ENCODE assay signal across 2 cellular contexts in the genomic region with DNA sequence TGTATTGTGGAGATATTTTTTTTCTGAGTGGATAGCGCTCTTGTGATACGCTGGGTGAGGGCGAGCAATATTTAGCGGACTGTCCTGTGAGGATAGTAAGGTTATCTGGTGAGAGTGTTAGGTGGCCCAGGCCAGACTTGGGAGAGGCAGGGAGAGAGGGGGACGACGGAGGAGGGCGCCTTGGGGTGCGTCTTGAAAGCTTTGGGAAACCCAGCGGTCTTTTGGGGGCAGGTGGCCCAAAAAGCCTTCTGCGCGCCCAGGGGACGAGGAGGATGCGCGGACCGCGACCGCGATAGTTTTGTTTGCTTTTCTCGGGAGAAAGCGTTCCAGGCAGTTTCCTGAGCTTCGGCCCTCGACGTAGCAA.
TF ChIP-seq lines count a peak whose summit lies in the region.

No MANE protein-coding gene starts in this region.

TF ChIP-seq in SK-N-SH, 30 proteins besides CTCF, POLR2A, EP300 and RAD21 (continued from another document):
- TF ChIP-seq, protein P1, sequence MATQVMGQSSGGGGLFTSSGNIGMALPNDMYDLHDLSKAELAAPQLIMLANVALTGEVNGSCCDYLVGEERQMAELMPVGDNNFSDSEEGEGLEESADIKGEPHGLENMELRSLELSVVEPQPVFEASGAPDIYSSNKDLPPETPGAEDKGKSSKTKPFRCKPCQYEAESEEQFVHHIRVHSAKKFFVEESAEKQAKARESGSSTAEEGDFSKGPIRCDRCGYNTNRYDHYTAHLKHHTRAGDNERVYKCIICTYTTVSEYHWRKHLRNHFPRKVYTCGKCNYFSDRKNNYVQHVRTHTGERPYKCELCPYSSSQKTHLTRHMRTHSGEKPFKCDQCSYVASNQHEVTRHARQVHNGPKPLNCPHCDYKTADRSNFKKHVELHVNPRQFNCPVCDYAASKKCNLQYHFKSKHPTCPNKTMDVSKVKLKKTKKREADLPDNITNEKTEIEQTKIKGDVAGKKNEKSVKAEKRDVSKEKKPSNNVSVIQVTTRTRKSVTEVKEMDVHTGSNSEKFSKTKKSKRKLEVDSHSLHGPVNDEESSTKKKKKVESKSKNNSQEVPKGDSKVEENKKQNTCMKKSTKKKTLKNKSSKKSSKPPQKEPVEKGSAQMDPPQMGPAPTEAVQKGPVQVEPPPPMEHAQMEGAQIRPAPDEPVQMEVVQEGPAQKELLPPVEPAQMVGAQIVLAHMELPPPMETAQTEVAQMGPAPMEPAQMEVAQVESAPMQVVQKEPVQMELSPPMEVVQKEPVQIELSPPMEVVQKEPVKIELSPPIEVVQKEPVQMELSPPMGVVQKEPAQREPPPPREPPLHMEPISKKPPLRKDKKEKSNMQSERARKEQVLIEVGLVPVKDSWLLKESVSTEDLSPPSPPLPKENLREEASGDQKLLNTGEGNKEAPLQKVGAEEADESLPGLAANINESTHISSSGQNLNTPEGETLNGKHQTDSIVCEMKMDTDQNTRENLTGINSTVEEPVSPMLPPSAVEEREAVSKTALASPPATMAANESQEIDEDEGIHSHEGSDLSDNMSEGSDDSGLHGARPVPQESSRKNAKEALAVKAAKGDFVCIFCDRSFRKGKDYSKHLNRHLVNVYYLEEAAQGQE (IDR thresholded peaks at IDR 0.05; ENCODE audit: low read depth, low read length), result no peak

TF ChIP-seq in SK-N-SH treated with all-trans-retinoic acid at 6 μM for 48 hours, 23 proteins besides CTCF, POLR2A, EP300 and RAD21 (continued from another document):
- TF ChIP-seq, protein P2, sequence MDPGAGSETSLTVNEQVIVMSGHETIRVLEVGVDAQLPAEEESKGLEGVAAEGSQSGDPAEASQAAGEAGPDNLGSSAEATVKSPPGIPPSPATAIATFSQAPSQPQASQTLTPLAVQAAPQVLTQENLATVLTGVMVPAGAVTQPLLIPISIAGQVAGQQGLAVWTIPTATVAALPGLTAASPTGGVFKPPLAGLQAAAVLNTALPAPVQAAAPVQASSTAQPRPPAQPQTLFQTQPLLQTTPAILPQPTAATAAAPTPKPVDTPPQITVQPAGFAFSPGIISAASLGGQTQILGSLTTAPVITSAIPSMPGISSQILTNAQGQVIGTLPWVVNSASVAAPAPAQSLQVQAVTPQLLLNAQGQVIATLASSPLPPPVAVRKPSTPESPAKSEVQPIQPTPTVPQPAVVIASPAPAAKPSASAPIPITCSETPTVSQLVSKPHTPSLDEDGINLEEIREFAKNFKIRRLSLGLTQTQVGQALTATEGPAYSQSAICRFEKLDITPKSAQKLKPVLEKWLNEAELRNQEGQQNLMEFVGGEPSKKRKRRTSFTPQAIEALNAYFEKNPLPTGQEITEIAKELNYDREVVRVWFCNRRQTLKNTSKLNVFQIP (CRISPR knock-in tag; IDR thresholded peaks at IDR 0.05; ENCODE audit: borderline replicate concordance, low read depth), result no peak
- TF ChIP-seq ZFP3 (CRISPR knock-in tag; IDR thresholded peaks at IDR 0.05) (no peak), PPARA (CRISPR knock-in tag; IDR thresholded peaks at IDR 0.05; ENCODE audit: borderline replicate concordance) (no peak), ISL1 (CRISPR knock-in tag; IDR thresholded peaks at IDR 0.05) (no peak), TOX (CRISPR knock-in tag; IDR thresholded peaks at IDR 0.05; ENCODE audit: borderline replicate concordance) (no peak), ZFP30 (CRISPR knock-in tag; IDR thresholded peaks at IDR 0.05) (no peak), PATZ1 (CRISPR knock-in tag; IDR thresholded peaks at IDR 0.05; ENCODE audit: borderline replicate concordance) (no peak), ZNF70 (CRISPR knock-in tag; IDR thresholded peaks at IDR 0.05) (no peak), SNAI2 (CRISPR knock-in tag; IDR thresholded peaks at IDR 0.05) (no peak), ZC3H10 (CRISPR knock-in tag; IDR thresholded peaks at IDR 0.05) (no peak), ZNF8 (CRISPR knock-in tag; IDR thresholded peaks at IDR 0.05) (no peak), ESRRG (CRISPR knock-in tag; IDR thresholded peaks at IDR 0.05) (no peak), ZNF565 (CRISPR knock-in tag; conservative IDR thresholded peaks at IDR 0.05; ENCODE audit: low read depth) (no peak)
